Comparison of ENCODE assay signal across 24 cellular contexts in the genomic region with DNA sequence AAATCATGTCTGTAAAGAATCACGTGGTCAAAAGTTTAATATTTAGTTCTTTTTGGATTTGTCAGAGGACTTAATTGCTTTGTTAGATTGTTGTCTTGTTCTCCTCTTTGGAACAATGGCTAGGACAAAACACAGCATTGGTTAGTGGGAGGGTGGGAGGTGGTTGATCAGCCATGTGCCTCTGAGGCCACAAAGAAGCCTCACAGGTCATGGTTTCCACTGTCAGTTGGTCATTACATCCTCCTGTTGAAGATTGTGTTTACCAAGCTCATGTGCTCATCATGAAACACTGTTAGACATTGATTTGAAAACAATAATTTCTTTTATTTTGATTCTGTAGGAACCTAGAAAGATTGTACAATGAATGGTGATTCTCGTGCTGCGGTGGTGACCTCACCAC. TPM values are rescaled to one million over a fixed set of nuclear protein-coding genes. Genes with fewer than 3 reads are reported as not detected.
DNase-seq lines count a peak whose midpoint lies in the region; ATAC-seq and TF ChIP-seq lines count a peak whose summit lies in the region.
"Had no signal": no experiment of that assay in that cellular context is flagged by ENCODE, and none has a peak within 500 bp of the region (broad histone marks: within the 10 kb centered on the region; RNA-seq: fewer than 3 reads in every experiment).

No MANE protein-coding gene starts in this region.

- H2BK120ac ChIP-seq in IMR-90 (ENCODE audit: low read depth, low read length): no peak overlapping the region

- CTCF ChIA-PET in IMR-90 (lab: Yijun Ruan, JAX): interaction anchor here (1.2 kb wide), 1 partner anchor 13 kb away, joined by 3 read pairs; no protein-coding TSS in a partner anchor

- peak overlapping the region; percentile 79 for H2AK5ac ChIP-seq in IMR-90 (ENCODE audit: low read depth, low read length)

- no peak overlapping the region for H3K9ac ChIP-seq in IMR-90 (ENCODE audit: low read depth, low read length)

- H3K9me1 ChIP-seq in IMR-90 (ENCODE audit: insufficient read depth, low read length): peaks cover 33% of the 10 kb centered on the region

- H3K9me3 Mint-ChIP-seq in CD4-positive, CD25-positive, alpha-beta regulatory T cell: no peaks in the 10 kb centered on the region
- no peaks in the 10 kb centered on the region for H3K9me3 Mint-ChIP-seq in activated naive CD8-positive, alpha-beta T cell treated with anti-CD3 and anti-CD28 coated beads, Interleukin-2, amount 50 U/mL, for 24 hours
- no peaks in the 10 kb centered on the region for H3K9me3 Mint-ChIP-seq in naive B cell
- H3K9me3 Mint-ChIP-seq: activated naive CD8-positive, alpha-beta T cell treated with anti-CD3 and anti-CD28 coated beads, Interleukin-2, amount 10 ng/mL, durations not matched to agents 7 days and 5 days; brain; IgD-negative memory B cell had no signal

- peaks cover 36% of the 10 kb centered on the region for H3K36me3 ChIP-seq in CD4-positive, CD25-positive, alpha-beta regulatory T cell (ENCODE audit: control insufficient read depth, insufficient read depth, low read length)
- peaks cover 10% of the 10 kb centered on the region for H3K36me3 ChIP-seq in IMR-90 (ENCODE audit: control insufficient read depth, insufficient read depth, low read length)
- H3K36me3 ChIP-seq: pancreas had no signal

- peaks cover 49% of the 10 kb centered on the region for H4K20me1 ChIP-seq in IMR-90 (ENCODE audit: insufficient read depth, low read length)

- no peak overlapping the region for H4K91ac ChIP-seq in IMR-90 (ENCODE audit: insufficient read depth, low read depth, low read length)

- H4K8ac ChIP-seq in IMR-90 (ENCODE audit: low read depth in 2 of 2, low read length in 2 of 2): peak overlapping the region in 1 of 2 experiments; percentile 62; a peak in 2 of 4 replicates

- ATAC-seq in CD4-positive, CD25-positive, alpha-beta regulatory T cell (ENCODE audit: low read depth in 2 of 2): no peak
- ATAC-seq in IMR-90 (ENCODE audit: low read depth): no peak
- no peak for ATAC-seq in activated naive CD8-positive, alpha-beta T cell treated with anti-CD3 and anti-CD28 coated beads, Interleukin-2, amount 50 U/mL, for 24 hours
- no peak for ATAC-seq in naive B cell (ENCODE audit: low read depth in 2 of 2)
- no peak for ATAC-seq in GM18505 (IDR thresholded peaks at IDR 0.05; ENCODE audit: unreplicated experiment)
- no peak for ATAC-seq in HG02970 (IDR thresholded peaks at IDR 0.05; ENCODE audit: low FRiP score, unreplicated experiment)
- ATAC-seq: GM12878, heart right ventricle, lower lobe of right lung, pancreas, sciatic nerve had no signal

- H3K23ac ChIP-seq in IMR-90 (ENCODE audit: low read depth, low read length): peak overlapping the region; percentile 69; the same call in 1 of the 2 replicates

- in situ Hi-C loops in IMR-90 (cut with MboI; ENCODE audit: low sequenced_read_pairs): no loop called here

- no peak overlapping the region for H2BK20ac ChIP-seq in IMR-90 (ENCODE audit: low read depth, low read length)

- peak overlapping the region; percentile 36 for H2BK5ac ChIP-seq in IMR-90 (ENCODE audit: low read depth, low read length, poor library complexity, severe bottlenecking)

- no peak for TF ChIP-seq CTCF in IMR-90 (conservative IDR thresholded peaks at IDR 0.05; ENCODE audit: low read depth, low read length)

- H3K36me3 Mint-ChIP-seq in CD4-positive, CD25-positive, alpha-beta regulatory T cell: peaks cover 36% of the 10 kb centered on the region
- peaks cover 21% of the 10 kb centered on the region for H3K36me3 Mint-ChIP-seq in activated naive CD8-positive, alpha-beta T cell treated with anti-CD3 and anti-CD28 coated beads, Interleukin-2, amount 50 U/mL, for 24 hours (ENCODE audit: low read depth)
- peaks cover 3 to 20% of the 10 kb centered on the region in 2 donors for H3K36me3 Mint-ChIP-seq in naive B cell

- no peak overlapping the region for H3K4me3 Mint-ChIP-seq in CD4-positive, CD25-positive, alpha-beta regulatory T cell
- H3K4me3 Mint-ChIP-seq in activated naive CD8-positive, alpha-beta T cell treated with anti-CD3 and anti-CD28 coated beads, Interleukin-2, amount 50 U/mL, for 24 hours: no peak overlapping the region
- no peak overlapping the region for H3K4me3 Mint-ChIP-seq in naive B cell
- H3K4me3 Mint-ChIP-seq: activated naive CD8-positive, alpha-beta T cell treated with anti-CD3 and anti-CD28 coated beads, Interleukin-2, amount 10 ng/mL, durations not matched to agents 7 days and 5 days; brain; IgD-negative memory B cell had no signal

- peaks cover 44 to 75% of the 10 kb centered on the region in 2 experiments for H3K79me1 ChIP-seq in IMR-90 (ENCODE audit: low read depth in 1 of 2, low read length in 2 of 2)

- peaks cover 23 to 66% (median 49%) of the 10 kb centered on the region in 4 donors for H3K4me1 Mint-ChIP-seq in CD4-positive, CD25-positive, alpha-beta regulatory T cell
- H3K4me1 Mint-ChIP-seq in activated naive CD8-positive, alpha-beta T cell treated with anti-CD3 and anti-CD28 coated beads, Interleukin-2, amount 50 U/mL, for 24 hours: peaks cover 47% of the 10 kb centered on the region
- H3K4me1 Mint-ChIP-seq in naive B cell: peaks cover 40 to 66% (median 57%) of the 10 kb centered on the region in 3 donors

- peak overlapping the region; percentile 54 for H3K4ac ChIP-seq in IMR-90 (ENCODE audit: low read depth, low read length)

- no peak overlapping the region for H2BK15ac ChIP-seq in IMR-90 (ENCODE audit: low read depth, low read length)

- no peak for DNase-seq in CD4-positive, CD25-positive, alpha-beta regulatory T cell
- DNase-seq in IMR-90 (no peak), naive B cell (no peak), NCI-H2227 treated with DMSO at 0.1 percent for 48 hours (lab: John Stamatoyannopoulos, UW) (no peak), mesenteric fat pad (ENCODE audit: low spot score) (no peak)
- DNase-seq in activated naive CD8-positive, alpha-beta T cell treated with anti-CD3 and anti-CD28 coated beads, Interleukin-2, amount 50 U/mL, for 24 hours: no peak
- DNase-seq: activated CD4-positive, alpha-beta T cell treated with anti-CD3 and anti-CD28 coated beads, Interleukin-2, amount 50 U/mL, for 4 hours; activated naive CD8-positive, alpha-beta T cell treated with anti-CD3 and anti-CD28 coated beads, Interleukin-2, amount 10 ng/mL, durations not matched to agents 7 days and 5 days; activated T-cell treated with anti-CD3 and anti-CD28 coated beads, Interleukin-2, amount 50 U/mL, for 48 hours; colonic mucosa; DMS53; heart right ventricle; lower lobe of right lung; NCI-H1694; NCI-H2171 treated with DMSO at 0.1 percent for 48 hours; NCI-H526 treated with DMSO at 0.1 percent for 48 hours; pancreas had no signal

- H3K4me1 ChIP-seq in CD4-positive, CD25-positive, alpha-beta regulatory T cell (ENCODE audit: control insufficient read depth, insufficient read depth, low read length, poor library complexity, severe bottlenecking): peaks cover 21% of the 10 kb centered on the region
- peaks cover 6% of the 10 kb centered on the region for H3K4me1 ChIP-seq in IMR-90 (ENCODE audit: control insufficient read depth, insufficient read depth, low read length)
- H3K4me1 ChIP-seq: colonic mucosa had no signal

- H3K27me3 ChIP-seq in CD4-positive, CD25-positive, alpha-beta regulatory T cell (ENCODE audit: control insufficient read depth, insufficient read depth, low read length): no peaks in the 10 kb centered on the region
- no peaks in the 10 kb centered on the region for H3K27me3 ChIP-seq in IMR-90 (ENCODE audit: control insufficient read depth, insufficient read depth, low read length)
- H3K27me3 ChIP-seq: colonic mucosa, heart right ventricle, pancreas had no signal

- no peak overlapping the region for H3K56ac ChIP-seq in IMR-90 (ENCODE audit: extremely low read depth, insufficient read depth, low read length)

- H4K5ac ChIP-seq in IMR-90 (ENCODE audit: low read depth, low read length): no peak overlapping the region

- TF ChIP-seq POLR2A in IMR-90 (IDR thresholded peaks at IDR 0.05; ENCODE audit: low read depth, low read length) (no peak), GM18505 (IDR thresholded peaks at IDR 0.05; ENCODE audit: borderline replicate concordance, extremely low read depth, insufficient read depth, insufficient read length) (no peak)

- H3K14ac ChIP-seq in IMR-90 (replicated peaks; ENCODE audit: low read depth, low read length): 0 out of 2 replicates have a peak overlapping the region, but pooled peaks have one; percentile 38

- no peak overlapping the region for H3K27ac ChIP-seq in CD4-positive, CD25-positive, alpha-beta regulatory T cell (ENCODE audit: insufficient read depth, low read length, poor library complexity, severe bottlenecking)
- no peak overlapping the region for H3K27ac ChIP-seq in IMR-90 (ENCODE audit: insufficient read depth, low read length)
- H3K27ac ChIP-seq: colonic mucosa, lower lobe of right lung, pancreas, thoracic aorta had no signal

- no peak for TF ChIP-seq RAD21 in IMR-90 (IDR thresholded peaks at IDR 0.05; ENCODE audit: low read length)

- no peak overlapping the region for H3K18ac ChIP-seq in IMR-90 (ENCODE audit: low read depth, low read length)

- peak overlapping the region in 2 of 3 donors; percentile 78 to 80 for H3K27ac Mint-ChIP-seq in CD4-positive, CD25-positive, alpha-beta regulatory T cell
- H3K27ac Mint-ChIP-seq in activated naive CD8-positive, alpha-beta T cell treated with anti-CD3 and anti-CD28 coated beads, Interleukin-2, amount 50 U/mL, for 24 hours: peak overlapping the region; percentile 1
- peak overlapping the region in 4 of 6 donors; percentile 14 to 67 (median 28) for H3K27ac Mint-ChIP-seq in naive B cell
- H3K27ac Mint-ChIP-seq: activated naive CD8-positive, alpha-beta T cell treated with anti-CD3 and anti-CD28 coated beads, Interleukin-2, amount 10 ng/mL, durations not matched to agents 7 days and 5 days; IgD-negative memory B cell had no signal

- no peaks in the 10 kb centered on the region for H3K27me3 Mint-ChIP-seq in CD4-positive, CD25-positive, alpha-beta regulatory T cell
- no peaks in the 10 kb centered on the region for H3K27me3 Mint-ChIP-seq in activated naive CD8-positive, alpha-beta T cell treated with anti-CD3 and anti-CD28 coated beads, Interleukin-2, amount 50 U/mL, for 24 hours
- no peaks in the 10 kb centered on the region for H3K27me3 Mint-ChIP-seq in naive B cell
- H3K27me3 Mint-ChIP-seq: activated naive CD8-positive, alpha-beta T cell treated with anti-CD3 and anti-CD28 coated beads, Interleukin-2, amount 10 ng/mL, durations not matched to agents 7 days and 5 days; brain; IgD-negative memory B cell had no signal

- dilution Hi-C loops in IMR-90 (cut with HindIII; ENCODE audit: low sequenced_read_pairs, unreplicated experiment): no loop called here

- H3K9me3 ChIP-seq in CD4-positive, CD25-positive, alpha-beta regulatory T cell (ENCODE audit: control insufficient read depth in 2 of 2, low read length in 2 of 2): no peaks in the 10 kb centered on the region
- no peaks in the 10 kb centered on the region for H3K9me3 ChIP-seq in IMR-90 (ENCODE audit: control insufficient read depth, insufficient read depth, low read length)
- H3K9me3 ChIP-seq: colonic mucosa, heart right ventricle, lower lobe of right lung, pancreas, thoracic aorta had no signal

- WGBS in IMR-90 (ENCODE audit: extremely low coverage in 2 of 2, insufficient read length in 1 of 2), 2 experiments: 100% methylated on average over 1 of the region's 3 CpGs; no CpG with 5 or more reads in 1 of the 2 experiments

- no peak overlapping the region for H3K4me3 ChIP-seq in CD4-positive, CD25-positive, alpha-beta regulatory T cell (ENCODE audit: low read depth, low read length)
- no peak overlapping the region for H3K4me3 ChIP-seq in IMR-90 (ENCODE audit: insufficient read depth, low read depth, low read length)
- H3K4me3 ChIP-seq: colonic mucosa, GM12878, heart right ventricle, lower lobe of right lung, pancreas, thoracic aorta had no signal

- no peak overlapping the region for H3K4me2 ChIP-seq in IMR-90 (ENCODE audit: low read depth, low read length)

- no peak overlapping the region for H2AFZ ChIP-seq in IMR-90 (replicated peaks; ENCODE audit: low read length, poor library complexity)

- no peak overlapping the region for H2AK9ac ChIP-seq in IMR-90 (replicated peaks; ENCODE audit: low read depth, low read length, poor library complexity)

- intact Hi-C loops in IMR-90 (cut with micrococcal nuclease): no loop called here

- no TSS peak for BruUV-seq in IMR-90 (replicated peaks; lab: Mats Ljungman, UMichigan)

- POLR2A ChIA-PET in IMR-90 (lab: Charles Lee; ENCODE audit: unreplicated experiment): interaction anchor here (0.5 kb wide), 1 partner anchor 621 kb away, joined by 3 read pairs; no protein-coding TSS in a partner anchor

RNA-seq across cellular contexts. Expression of a gene that starts 31.9 kb away (rescaled TPM):
- total RNA-seq in CD4-positive, CD25-positive, alpha-beta regulatory T cell: 242 TPM
- polyA plus RNA-seq in CD4-positive, CD25-positive, alpha-beta regulatory T cell: 100 to 1,000 TPM; 142 to 151 (median 145) TPM
- 117 and 122 TPM in 2 replicates for total RNA-seq in IMR-90 (2012; rRNA removed)
- polyA plus RNA-seq in IMR-90 (2012; rRNA removed): 190 and 215 TPM in 2 replicates
- 170 and 354 TPM in 2 replicates for polyA plus RNA-seq in IMR-90 (2012; cell fraction: cytosol; rRNA removed)
- 291 and 369 TPM in 2 replicates for polyA plus RNA-seq in IMR-90 (2012; cell fraction: nucleus; rRNA removed; ENCODE audit: low replicate concordance)
- 100 to 1,000 TPM; 325 to 440 (median 349) TPM for polyA plus RNA-seq in naive B cell (ENCODE audit: low read depth in 6 of 6)
- 272 TPM for total RNA-seq in mesenteric fat pad

Comparison
In these comparisons a context has a peak if more than half of its experiments do, and no peak if none do; other contexts are left out.
1. H3K27ac Mint-ChIP-seq: peak in every context shown above with its lines; median percentile 79 in CD4-positive, CD25-positive, alpha-beta regulatory T cell; 28 in naive B cell; 1 in activated naive CD8-positive, alpha-beta T cell treated with anti-CD3 and anti-CD28 coated beads, Interleukin-2, amount 50 U/mL, for 24 hours.